ENCODE assay signal across 28 cellular contexts in genomic region chr5:157893611-157894010, GRCh38.
"Had no signal": no experiment of that assay in that cellular context is flagged by ENCODE, and none has a peak within 500 bp of the region (broad histone marks: within the 10 kb centered on the region; RNA-seq: fewer than 3 reads in every experiment).

No MANE protein-coding gene starts in this region.

- H3K36me3 ChIP-seq: colonic mucosa, esophagus muscularis mucosa, esophagus squamous epithelium, gastrocnemius medialis, gastroesophageal sphincter, heart left ventricle, heart right ventricle had no signal

- H3K27me3 ChIP-seq: colonic mucosa, esophagus muscularis mucosa, esophagus squamous epithelium, foreskin keratinocyte, gastrocnemius medialis, gastroesophageal sphincter, heart left ventricle, heart right ventricle had no signal

- H3K4me3 ChIP-seq: colonic mucosa, coronary artery, dorsolateral prefrontal cortex, esophagus muscularis mucosa, esophagus squamous epithelium, gastrocnemius medialis, gastroesophageal sphincter, heart left ventricle, heart right ventricle had no signal

- H3K27ac ChIP-seq: colonic mucosa, coronary artery, dorsolateral prefrontal cortex, epithelial cell of prostate, esophagus muscularis mucosa, esophagus squamous epithelium, foreskin keratinocyte, gastrocnemius medialis, gastroesophageal sphincter, heart left ventricle, heart right ventricle had no signal

- H3K4me1 ChIP-seq: colonic mucosa, foreskin keratinocyte, gastrocnemius medialis, gastroesophageal sphincter, heart left ventricle had no signal

- FAIRE-seq: colon, endometrium, endothelial cell of umbilical vein, frontal cortex had no signal

- H3K9me3 ChIP-seq: colonic mucosa, esophagus muscularis mucosa, esophagus squamous epithelium, gastrocnemius medialis, gastroesophageal sphincter, heart left ventricle, heart right ventricle had no signal

- DNase-seq: colonic mucosa; cortex of kidney; dermis blood vessel endothelial cell; dorsolateral prefrontal cortex; effector CD4-positive, alpha-beta T cell; effector CD8-positive, alpha-beta T cell; effector memory CD4-positive, alpha-beta T cell; effector memory CD8-positive, alpha-beta T cell; endodermal cell; erythroblast; esophagus squamous epithelium; foreskin fibroblast; foreskin keratinocyte; foreskin melanocyte; gastrocnemius medialis; glutamatergic neuron; head of caudate nucleus; heart left ventricle; heart right ventricle had no signal

- ATAC-seq: effector memory CD8-positive, alpha-beta T cell; esophagus mucosa; foreskin keratinocyte; gastrocnemius medialis; gastroesophageal sphincter; heart left ventricle; heart right ventricle had no signal
